14 cellular contexts compared by ENCODE assay signal in genomic region chr22:44391481-44392445, GRCh38.
DNase-seq lines count a peak whose midpoint lies in the region; ATAC-seq and TF ChIP-seq lines count a peak whose summit lies in the region.
"Had no signal": no experiment of that assay in that cellular context is flagged by ENCODE, and none has a peak within 500 bp of the region (broad histone marks: within the 10 kb centered on the region; RNA-seq: fewer than 3 reads in every experiment).

No MANE protein-coding gene starts in this region.

- H3K9me2 ChIP-seq in HCT116 (ENCODE audit: insufficient read depth): no peaks in the 10 kb centered on the region

- H3K27ac Mint-ChIP-seq in CD4-positive, CD25-positive, alpha-beta regulatory T cell: peak overlapping the region in 2 of 3 donors; percentile 20 to 86
- H3K27ac Mint-ChIP-seq in chondrocyte (ENCODE audit: unreplicated experiment): no peak overlapping the region
- no peak overlapping the region for H3K27ac Mint-ChIP-seq in nephron progenitor cell
- peak overlapping the region in 1 of 6 donors; percentile 53 for H3K27ac Mint-ChIP-seq in immature natural killer cell
- H3K27ac Mint-ChIP-seq in activated CD4-positive, alpha-beta T cell treated with anti-CD3 and anti-CD28 coated beads, Interleukin-2, amount 10 ng/mL, durations not matched to agents 7 days and 5 days: no peak overlapping the region
- H3K27ac Mint-ChIP-seq: B cell had no signal

- DNase-seq in CD4-positive, CD25-positive, alpha-beta regulatory T cell: no peak
- DNase-seq in HCT116 (ENCODE audit: low read depth, low spot score): no peak
- DNase-seq in chondrocyte (ENCODE audit: low spot score): peak; percentile 58
- no peak for DNase-seq in nephron progenitor cell
- DNase-seq in immature natural killer cell: no peak
- no peak for DNase-seq in activated CD4-positive, alpha-beta T cell treated with anti-CD3 and anti-CD28 coated beads, Interleukin-2, amount 10 ng/mL, durations not matched to agents 7 days and 5 days
- DNase-seq: effector CD4-positive, alpha-beta T cell; NCI-H2081 treated with DMSO at 0.1 percent for 48 hours; testis had no signal

- no TSS peak for BruUV-seq in HCT116 (replicated peaks; lab: Mats Ljungman, UMichigan)

- no peak overlapping the region for H3K4me3 ChIP-seq in CD4-positive, CD25-positive, alpha-beta regulatory T cell (ENCODE audit: low read depth, low read length)
- H3K4me3 ChIP-seq in HCT116 (replicated peaks in 1 of 2; ENCODE audit: low read depth in 1 of 2, low read length in 2 of 2): no peak overlapping the region
- H3K4me3 ChIP-seq: body of pancreas, SK-N-MC, testis had no signal

- H3K4me1 ChIP-seq in CD4-positive, CD25-positive, alpha-beta regulatory T cell (ENCODE audit: control insufficient read depth, insufficient read depth, low read length, poor library complexity, severe bottlenecking): no peaks in the 10 kb centered on the region
- H3K4me1 ChIP-seq in HCT116 (ENCODE audit: control insufficient read depth in 1 of 2, insufficient read depth in 2 of 2, low read length in 2 of 2): no peaks in the 10 kb centered on the region
- H3K4me1 ChIP-seq: body of pancreas, testis had no signal

- no peak for TF ChIP-seq CTCF in HCT116 (IDR thresholded peaks at IDR 0.05 in 2 of 3, conservative IDR thresholded peaks at IDR 0.05 in 1 of 3; ENCODE audit: borderline replicate concordance in 1 of 3, insufficient read depth in 1 of 3, low read depth in 2 of 3, low read length in 2 of 3)
- TF ChIP-seq CTCF in chondrocyte (IDR thresholded peaks at IDR 0.05): no peak
- TF ChIP-seq CTCF in nephron progenitor cell (IDR thresholded peaks at IDR 0.05): no peak

- ATAC-seq in CD4-positive, CD25-positive, alpha-beta regulatory T cell (ENCODE audit: low read depth in 2 of 2): no peak
- ATAC-seq in HCT116: no peak
- ATAC-seq in HG02571 (IDR thresholded peaks at IDR 0.05; ENCODE audit: unreplicated experiment): no peak
- ATAC-seq in HG02970 (IDR thresholded peaks at IDR 0.05; ENCODE audit: low FRiP score, unreplicated experiment): no peak
- ATAC-seq: body of pancreas had no signal

- H3K36me3 Mint-ChIP-seq in CD4-positive, CD25-positive, alpha-beta regulatory T cell: no peaks in the 10 kb centered on the region
- H3K36me3 Mint-ChIP-seq in chondrocyte (ENCODE audit: low read depth): no peaks in the 10 kb centered on the region
- H3K36me3 Mint-ChIP-seq in nephron progenitor cell (ENCODE audit: low read depth): no peaks in the 10 kb centered on the region
- H3K36me3 Mint-ChIP-seq in immature natural killer cell: no peaks in the 10 kb centered on the region
- H3K36me3 Mint-ChIP-seq in activated CD4-positive, alpha-beta T cell treated with anti-CD3 and anti-CD28 coated beads, Interleukin-2, amount 10 ng/mL, durations not matched to agents 7 days and 5 days (ENCODE audit: low read depth): no peaks in the 10 kb centered on the region

- H3K36me3 ChIP-seq in CD4-positive, CD25-positive, alpha-beta regulatory T cell (ENCODE audit: control insufficient read depth, insufficient read depth, low read length): no peaks in the 10 kb centered on the region
- no peaks in the 10 kb centered on the region for H3K36me3 ChIP-seq in HCT116 (ENCODE audit: control insufficient read depth in 1 of 2, insufficient read depth in 2 of 2, low read length in 2 of 2)

- H2AFZ ChIP-seq in HCT116 (ENCODE audit: low read depth, low read length, poor library complexity, severe bottlenecking): no peak overlapping the region

- H3K27me3 ChIP-seq in CD4-positive, CD25-positive, alpha-beta regulatory T cell (ENCODE audit: control insufficient read depth, insufficient read depth, low read length): peaks cover 2% of the 10 kb centered on the region
- H3K27me3 ChIP-seq in HCT116 (ENCODE audit: insufficient read depth, low read length): peaks cover 18% of the 10 kb centered on the region
- H3K27me3 ChIP-seq: body of pancreas, testis had no signal

- peaks cover 0 to 2% (median 0%) of the 10 kb centered on the region in 4 donors for H3K4me1 Mint-ChIP-seq in CD4-positive, CD25-positive, alpha-beta regulatory T cell
- no peaks in the 10 kb centered on the region for H3K4me1 Mint-ChIP-seq in chondrocyte (ENCODE audit: low read depth)
- peaks cover 79% of the 10 kb centered on the region for H3K4me1 Mint-ChIP-seq in nephron progenitor cell
- no peaks in the 10 kb centered on the region for H3K4me1 Mint-ChIP-seq in immature natural killer cell
- H3K4me1 Mint-ChIP-seq in activated CD4-positive, alpha-beta T cell treated with anti-CD3 and anti-CD28 coated beads, Interleukin-2, amount 10 ng/mL, durations not matched to agents 7 days and 5 days: no peaks in the 10 kb centered on the region
- H3K4me1 Mint-ChIP-seq: B cell had no signal

- RAD21 ChIA-PET in HCT116 (lab: Charles Lee; ENCODE audit: low non-redundant PET in 1 of 2, low total read pairs in 2 of 2, uncharacterized antibody in 2 of 2, unreplicated experiment in 2 of 2): no interaction called here

- no peak overlapping the region for H3K27ac ChIP-seq in CD4-positive, CD25-positive, alpha-beta regulatory T cell (ENCODE audit: insufficient read depth, low read length, poor library complexity, severe bottlenecking)
- H3K27ac ChIP-seq in HCT116 (ENCODE audit: low read depth, low read length): no peak overlapping the region
- H3K27ac ChIP-seq: body of pancreas, SK-N-MC, testis had no signal

- no peaks in the 10 kb centered on the region for H3K9me3 ChIP-seq in CD4-positive, CD25-positive, alpha-beta regulatory T cell (ENCODE audit: control insufficient read depth in 2 of 2, low read length in 2 of 2)
- H3K9me3 ChIP-seq in HCT116 (ENCODE audit: control insufficient read depth in 1 of 2, insufficient read depth in 1 of 2, low read depth in 1 of 2, low read length in 2 of 2): no peaks in the 10 kb centered on the region
- H3K9me3 ChIP-seq: body of pancreas, testis had no signal

- peaks cover 18% of the 10 kb centered on the region for H3K27me3 Mint-ChIP-seq in CD4-positive, CD25-positive, alpha-beta regulatory T cell
- H3K27me3 Mint-ChIP-seq in chondrocyte (ENCODE audit: low read depth): peaks cover 47% of the 10 kb centered on the region
- H3K27me3 Mint-ChIP-seq in nephron progenitor cell (ENCODE audit: low read depth, poor library complexity): peaks cover 34% of the 10 kb centered on the region
- H3K27me3 Mint-ChIP-seq in immature natural killer cell (ENCODE audit: low read depth in 3 of 3): peaks cover 5 to 9% (median 6%) of the 10 kb centered on the region in 3 donors
- no peaks in the 10 kb centered on the region for H3K27me3 Mint-ChIP-seq in activated CD4-positive, alpha-beta T cell treated with anti-CD3 and anti-CD28 coated beads, Interleukin-2, amount 10 ng/mL, durations not matched to agents 7 days and 5 days

- H4K20me1 ChIP-seq in HCT116 (ENCODE audit: insufficient read depth): no peaks in the 10 kb centered on the region

- intact Hi-C loops in HCT116 (cut with micrococcal nuclease): no loop called here

- TF ChIP-seq POLR2A in HCT116 (IDR thresholded peaks at IDR 0.05; ENCODE audit: borderline replicate concordance, extremely low read depth, insufficient read depth, insufficient read length): no peak

- H3K4me3 Mint-ChIP-seq in CD4-positive, CD25-positive, alpha-beta regulatory T cell: no peak overlapping the region
- H3K4me3 Mint-ChIP-seq in chondrocyte (ENCODE audit: unreplicated experiment) (no peak overlapping the region), nephron progenitor cell (peak overlapping the region; percentile 56), immature natural killer cell (no peak overlapping the region)
- no peak overlapping the region for H3K4me3 Mint-ChIP-seq in activated CD4-positive, alpha-beta T cell treated with anti-CD3 and anti-CD28 coated beads, Interleukin-2, amount 10 ng/mL, durations not matched to agents 7 days and 5 days
- H3K4me3 Mint-ChIP-seq: B cell had no signal

- TF ChIP-seq RAD21 in HCT116 (IDR thresholded peaks at IDR 0.05; ENCODE audit: low read depth): no peak

- no peak overlapping the region for H3K9ac ChIP-seq in HCT116 (ENCODE audit: low read length)

- H3K9me3 Mint-ChIP-seq in CD4-positive, CD25-positive, alpha-beta regulatory T cell: peaks cover 0 to 2% (median 0%) of the 10 kb centered on the region in 7 donors
- H3K9me3 Mint-ChIP-seq in chondrocyte (ENCODE audit: low read depth): no peaks in the 10 kb centered on the region
- no peaks in the 10 kb centered on the region for H3K9me3 Mint-ChIP-seq in nephron progenitor cell
- H3K9me3 Mint-ChIP-seq in immature natural killer cell: peaks cover 0 to 2% (median 0%) of the 10 kb centered on the region in 6 donors
- H3K9me3 Mint-ChIP-seq in activated CD4-positive, alpha-beta T cell treated with anti-CD3 and anti-CD28 coated beads, Interleukin-2, amount 10 ng/mL, durations not matched to agents 7 days and 5 days: no peaks in the 10 kb centered on the region

- no peaks in the 10 kb centered on the region for H3K79me2 ChIP-seq in HCT116 (ENCODE audit: insufficient read depth, low read length)

- POLR2A ChIA-PET in HCT116 (lab: Charles Lee): no interaction called here
- POLR2A ChIA-PET in activated CD4-positive, alpha-beta T cell treated with anti-CD3 and anti-CD28 coated beads, Interleukin-2, amount 10 ng/mL, durations not matched to agents 7 days and 5 days (lab: Charles Lee): no interaction called here

- CTCF ChIA-PET in HCT116 (lab: Charles Lee): no interaction called here
- CTCF ChIA-PET in activated CD4-positive, alpha-beta T cell treated with anti-CD3 and anti-CD28 coated beads, Interleukin-2, amount 10 ng/mL, durations not matched to agents 7 days and 5 days (lab: Charles Lee): interaction anchor here (0.9 kb wide), 1 partner anchor 9 kb away, joined by 3 read pairs; no protein-coding TSS in a partner anchor

- H3K4me2 ChIP-seq in HCT116 (ENCODE audit: low read length): no peak overlapping the region

Comparison
In these comparisons a context has a peak if more than half of its experiments do, and no peak if none do; other contexts are left out.
1. H3K27ac Mint-ChIP-seq: peak in CD4-positive, CD25-positive, alpha-beta regulatory T cell (2 of 3); none in chondrocyte (single experiment), nephron progenitor cell (single experiment) and activated CD4-positive, alpha-beta T cell treated with anti-CD3 and anti-CD28 coated beads, Interleukin-2, amount 10 ng/mL, durations not matched to agents 7 days and 5 days (single experiment).